Comparison of ENCODE assay signal across 1 cellular context in genomic region chrX:153984351-153985178, GRCh38.
TF ChIP-seq lines count a peak whose summit lies in the region.

No MANE protein-coding gene starts in this region.

TF ChIP-seq in GM12878, 131 proteins besides CTCF, POLR2A, EP300 and RAD21:
- no peak for TF ChIP-seq SIX5 (IDR thresholded peaks at IDR 0.05; ENCODE audit: low read depth, low read length, severe bottlenecking)
- TF ChIP-seq BACH1 (IDR thresholded peaks at IDR 0.05; ENCODE audit: borderline replicate concordance) = no peak
- no peak for TF ChIP-seq ZNF217 (IDR thresholded peaks at IDR 0.05)
- no peak for TF ChIP-seq YBX1 (IDR thresholded peaks at IDR 0.05)
- TF ChIP-seq CREM (IDR thresholded peaks at IDR 0.05; ENCODE audit: low read depth) = no peak
- TF ChIP-seq ZSCAN29 (IDR thresholded peaks at IDR 0.05) = no peak
- TF ChIP-seq PRDM15 (CRISPR knock-in tag; IDR thresholded peaks at IDR 0.05) = no peak
- TF ChIP-seq, protein P1, sequence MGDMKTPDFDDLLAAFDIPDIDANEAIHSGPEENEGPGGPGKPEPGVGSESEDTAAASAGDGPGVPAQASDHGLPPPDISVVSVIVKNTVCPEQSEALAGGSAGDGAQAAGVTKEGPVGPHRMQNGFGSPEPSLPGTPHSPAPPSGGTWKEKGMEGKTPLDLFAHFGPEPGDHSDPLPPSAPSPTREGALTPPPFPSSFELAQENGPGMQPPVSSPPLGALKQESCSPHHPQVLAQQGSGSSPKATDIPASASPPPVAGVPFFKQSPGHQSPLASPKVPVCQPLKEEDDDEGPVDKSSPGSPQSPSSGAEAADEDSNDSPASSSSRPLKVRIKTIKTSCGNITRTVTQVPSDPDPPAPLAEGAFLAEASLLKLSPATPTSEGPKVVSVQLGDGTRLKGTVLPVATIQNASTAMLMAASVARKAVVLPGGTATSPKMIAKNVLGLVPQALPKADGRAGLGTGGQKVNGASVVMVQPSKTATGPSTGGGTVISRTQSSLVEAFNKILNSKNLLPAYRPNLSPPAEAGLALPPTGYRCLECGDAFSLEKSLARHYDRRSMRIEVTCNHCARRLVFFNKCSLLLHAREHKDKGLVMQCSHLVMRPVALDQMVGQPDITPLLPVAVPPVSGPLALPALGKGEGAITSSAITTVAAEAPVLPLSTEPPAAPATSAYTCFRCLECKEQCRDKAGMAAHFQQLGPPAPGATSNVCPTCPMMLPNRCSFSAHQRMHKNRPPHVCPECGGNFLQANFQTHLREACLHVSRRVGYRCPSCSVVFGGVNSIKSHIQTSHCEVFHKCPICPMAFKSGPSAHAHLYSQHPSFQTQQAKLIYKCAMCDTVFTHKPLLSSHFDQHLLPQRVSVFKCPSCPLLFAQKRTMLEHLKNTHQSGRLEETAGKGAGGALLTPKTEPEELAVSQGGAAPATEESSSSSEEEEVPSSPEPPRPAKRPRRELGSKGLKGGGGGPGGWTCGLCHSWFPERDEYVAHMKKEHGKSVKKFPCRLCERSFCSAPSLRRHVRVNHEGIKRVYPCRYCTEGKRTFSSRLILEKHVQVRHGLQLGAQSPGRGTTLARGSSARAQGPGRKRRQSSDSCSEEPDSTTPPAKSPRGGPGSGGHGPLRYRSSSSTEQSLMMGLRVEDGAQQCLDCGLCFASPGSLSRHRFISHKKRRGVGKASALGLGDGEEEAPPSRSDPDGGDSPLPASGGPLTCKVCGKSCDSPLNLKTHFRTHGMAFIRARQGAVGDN (IDR thresholded peaks at IDR 0.05) = peak; percentile 91
- no peak for TF ChIP-seq POU2F2 (IDR thresholded peaks at IDR 0.05; ENCODE audit: borderline replicate concordance, low read depth, low read length)
- TF ChIP-seq CHD2 (IDR thresholded peaks at IDR 0.05; ENCODE audit: borderline replicate concordance, low read depth, low read length) = no peak
- TF ChIP-seq ZZZ3 (IDR thresholded peaks at IDR 0.05; ENCODE audit: control insufficient read depth, insufficient read length, low read depth) = no peak
- no peak for TF ChIP-seq HDGF (IDR thresholded peaks at IDR 0.05)
- TF ChIP-seq E2F8 (IDR thresholded peaks at IDR 0.05; ENCODE audit: low read depth, partially characterized antibody) = no peak
- 0 out of 2 replicates have a peak, but pooled peaks have one; percentile 45 for TF ChIP-seq SMAD5 (IDR thresholded peaks at IDR 0.05; ENCODE audit: low read depth)
- no peak for TF ChIP-seq MLLT1 (IDR thresholded peaks at IDR 0.05)
- peak; percentile 26; the same call in 1 of the 2 replicates for TF ChIP-seq MAX (IDR thresholded peaks at IDR 0.05; ENCODE audit: low read depth, low read length)
- TF ChIP-seq TCF7 (IDR thresholded peaks at IDR 0.05; ENCODE audit: borderline replicate concordance) = no peak
- TF ChIP-seq, protein P2, sequence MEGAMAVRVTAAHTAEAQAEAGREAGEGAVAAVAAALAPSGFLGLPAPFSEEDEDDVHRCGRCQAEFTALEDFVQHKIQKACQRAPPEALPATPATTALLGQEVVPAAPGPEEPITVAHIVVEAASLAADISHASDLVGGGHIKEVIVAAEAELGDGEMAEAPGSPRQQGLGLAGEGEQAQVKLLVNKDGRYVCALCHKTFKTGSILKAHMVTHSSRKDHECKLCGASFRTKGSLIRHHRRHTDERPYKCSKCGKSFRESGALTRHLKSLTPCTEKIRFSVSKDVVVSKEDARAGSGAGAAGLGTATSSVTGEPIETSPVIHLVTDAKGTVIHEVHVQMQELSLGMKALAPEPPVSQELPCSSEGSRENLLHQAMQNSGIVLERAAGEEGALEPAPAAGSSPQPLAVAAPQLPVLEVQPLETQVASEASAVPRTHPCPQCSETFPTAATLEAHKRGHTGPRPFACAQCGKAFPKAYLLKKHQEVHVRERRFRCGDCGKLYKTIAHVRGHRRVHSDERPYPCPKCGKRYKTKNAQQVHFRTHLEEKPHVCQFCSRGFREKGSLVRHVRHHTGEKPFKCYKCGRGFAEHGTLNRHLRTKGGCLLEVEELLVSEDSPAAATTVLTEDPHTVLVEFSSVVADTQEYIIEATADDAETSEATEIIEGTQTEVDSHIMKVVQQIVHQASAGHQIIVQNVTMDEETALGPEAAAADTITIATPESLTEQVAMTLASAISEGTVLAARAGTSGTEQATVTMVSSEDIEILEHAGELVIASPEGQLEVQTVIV (IDR thresholded peaks at IDR 0.05; ENCODE audit: borderline replicate concordance, partially characterized antibody) = no peak
- no peak for TF ChIP-seq JUND (IDR thresholded peaks at IDR 0.05; ENCODE audit: low read depth, low read length)
- TF ChIP-seq CHD1 (IDR thresholded peaks at IDR 0.05; ENCODE audit: low read depth, low read length) = no peak
- no peak for TF ChIP-seq IRF3 (IDR thresholded peaks at IDR 0.05)
